In genomic region chr1:154808261-154808908, GRCh38 we compare ENCODE assay signal across 1 cellular context.
TF ChIP-seq lines count a peak whose summit lies in the region.

No MANE protein-coding gene starts in this region.

TF ChIP-seq in GM23338, 12 proteins besides CTCF, POLR2A, EP300 and RAD21 (continued from another document):
- TF ChIP-seq, protein P1, sequence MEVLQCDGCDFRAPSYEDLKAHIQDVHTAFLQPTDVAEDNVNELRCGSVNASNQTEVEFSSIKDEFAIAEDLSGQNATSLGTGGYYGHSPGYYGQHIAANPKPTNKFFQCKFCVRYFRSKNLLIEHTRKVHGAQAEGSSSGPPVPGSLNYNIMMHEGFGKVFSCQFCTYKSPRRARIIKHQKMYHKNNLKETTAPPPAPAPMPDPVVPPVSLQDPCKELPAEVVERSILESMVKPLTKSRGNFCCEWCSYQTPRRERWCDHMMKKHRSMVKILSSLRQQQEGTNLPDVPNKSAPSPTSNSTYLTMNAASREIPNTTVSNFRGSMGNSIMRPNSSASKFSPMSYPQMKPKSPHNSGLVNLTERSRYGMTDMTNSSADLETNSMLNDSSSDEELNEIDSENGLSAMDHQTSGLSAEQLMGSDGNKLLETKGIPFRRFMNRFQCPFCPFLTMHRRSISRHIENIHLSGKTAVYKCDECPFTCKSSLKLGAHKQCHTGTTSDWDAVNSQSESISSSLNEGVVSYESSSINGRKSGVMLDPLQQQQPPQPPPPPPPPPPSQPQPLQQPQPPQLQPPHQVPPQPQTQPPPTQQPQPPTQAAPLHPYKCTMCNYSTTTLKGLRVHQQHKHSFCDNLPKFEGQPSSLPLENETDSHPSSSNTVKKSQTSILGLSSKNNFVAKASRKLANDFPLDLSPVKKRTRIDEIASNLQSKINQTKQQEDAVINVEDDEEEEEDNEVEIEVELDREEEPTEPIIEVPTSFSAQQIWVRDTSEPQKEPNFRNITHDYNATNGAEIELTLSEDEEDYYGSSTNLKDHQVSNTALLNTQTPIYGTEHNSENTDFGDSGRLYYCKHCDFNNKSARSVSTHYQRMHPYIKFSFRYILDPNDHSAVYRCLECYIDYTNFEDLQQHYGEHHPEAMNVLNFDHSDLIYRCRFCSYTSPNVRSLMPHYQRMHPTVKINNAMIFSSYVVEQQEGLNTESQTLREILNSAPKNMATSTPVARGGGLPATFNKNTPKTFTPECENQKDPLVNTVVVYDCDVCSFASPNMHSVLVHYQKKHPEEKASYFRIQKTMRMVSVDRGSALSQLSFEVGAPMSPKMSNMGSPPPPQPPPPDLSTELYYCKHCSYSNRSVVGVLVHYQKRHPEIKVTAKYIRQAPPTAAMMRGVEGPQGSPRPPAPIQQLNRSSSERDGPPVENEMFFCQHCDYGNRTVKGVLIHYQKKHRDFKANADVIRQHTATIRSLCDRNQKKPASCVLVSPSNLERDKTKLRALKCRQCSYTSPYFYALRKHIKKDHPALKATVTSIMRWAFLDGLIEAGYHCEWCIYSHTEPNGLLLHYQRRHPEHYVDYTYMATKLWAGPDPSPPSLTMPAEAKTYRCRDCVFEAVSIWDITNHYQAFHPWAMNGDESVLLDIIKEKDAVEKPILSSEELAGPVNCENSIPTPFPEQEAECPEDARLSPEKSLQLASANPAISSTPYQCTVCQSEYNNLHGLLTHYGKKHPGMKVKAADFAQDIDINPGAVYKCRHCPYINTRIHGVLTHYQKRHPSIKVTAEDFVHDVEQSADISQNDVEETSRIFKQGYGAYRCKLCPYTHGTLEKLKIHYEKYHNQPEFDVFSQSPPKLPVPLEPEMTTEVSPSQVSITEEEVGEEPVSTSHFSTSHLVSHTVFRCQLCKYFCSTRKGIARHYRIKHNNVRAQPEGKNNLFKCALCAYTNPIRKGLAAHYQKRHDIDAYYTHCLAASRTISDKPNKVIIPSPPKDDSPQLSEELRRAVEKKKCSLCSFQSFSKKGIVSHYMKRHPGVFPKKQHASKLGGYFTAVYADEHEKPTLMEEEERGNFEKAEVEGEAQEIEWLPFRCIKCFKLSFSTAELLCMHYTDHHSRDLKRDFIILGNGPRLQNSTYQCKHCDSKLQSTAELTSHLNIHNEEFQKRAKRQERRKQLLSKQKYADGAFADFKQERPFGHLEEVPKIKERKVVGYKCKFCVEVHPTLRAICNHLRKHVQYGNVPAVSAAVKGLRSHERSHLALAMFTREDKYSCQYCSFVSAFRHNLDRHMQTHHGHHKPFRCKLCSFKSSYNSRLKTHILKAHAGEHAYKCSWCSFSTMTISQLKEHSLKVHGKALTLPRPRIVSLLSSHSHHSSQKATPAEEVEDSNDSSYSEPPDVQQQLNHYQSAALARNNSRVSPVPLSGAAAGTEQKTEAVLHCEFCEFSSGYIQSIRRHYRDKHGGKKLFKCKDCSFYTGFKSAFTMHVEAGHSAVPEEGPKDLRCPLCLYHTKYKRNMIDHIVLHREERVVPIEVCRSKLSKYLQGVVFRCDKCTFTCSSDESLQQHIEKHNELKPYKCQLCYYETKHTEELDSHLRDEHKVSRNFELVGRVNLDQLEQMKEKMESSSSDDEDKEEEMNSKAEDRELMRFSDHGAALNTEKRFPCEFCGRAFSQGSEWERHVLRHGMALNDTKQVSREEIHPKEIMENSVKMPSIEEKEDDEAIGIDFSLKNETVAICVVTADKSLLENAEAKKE (CRISPR knock-in tag; IDR thresholded peaks at IDR 0.05) = no peak
- TF ChIP-seq EZH2 (IDR thresholded peaks at IDR 0.05; ENCODE audit: low read depth, unreplicated experiment) (no peak), POLR2AphosphoS5 (IDR thresholded peaks at IDR 0.05; ENCODE audit: low read depth) (no peak)
